Comparison of ENCODE assay signal across 11 cellular contexts in genomic region chr14:33986804-33987203, GRCh38. TPM values are rescaled to one million over a fixed set of nuclear protein-coding genes. Genes with fewer than 3 reads are reported as not detected.
A peak's percentile ranks its signal among the peaks of the same experiment; 100 is the strongest.
DNase-seq lines count a peak whose midpoint lies in the region; ATAC-seq and TF ChIP-seq lines count a peak whose summit lies in the region.
"Had no signal": no experiment of that assay in that cellular context is flagged by ENCODE, and none has a peak within 500 bp of the region (broad histone marks: within the 10 kb centered on the region; RNA-seq: fewer than 3 reads in every experiment).

No MANE protein-coding gene starts in this region.

- peaks cover 6% of the 10 kb centered on the region for H3K9me3 ChIP-seq in WERI-Rb-1 (ENCODE audit: severe bottlenecking)
- H3K9me3 ChIP-seq: pancreas had no signal

- H3K27ac ChIP-seq in WERI-Rb-1: no peak overlapping the region
- H3K27ac ChIP-seq: pancreas had no signal

- H3K4me3 ChIP-seq in astrocyte of the cerebellum (ENCODE audit: low read depth, low read length) (no peak overlapping the region), WERI-Rb-1 (ENCODE audit: low read depth, low read length) (no peak overlapping the region)
- H3K4me3 ChIP-seq: pancreas had no signal

- no peaks in the 10 kb centered on the region for H3K27me3 ChIP-seq in WERI-Rb-1 (ENCODE audit: insufficient read depth, low read depth, severe bottlenecking)
- H3K27me3 ChIP-seq: pancreas had no signal

- ATAC-seq in GM18519 (IDR thresholded peaks at IDR 0.05; ENCODE audit: low FRiP score, unreplicated experiment): no peak
- ATAC-seq in GM21737 (IDR thresholded peaks at IDR 0.05; ENCODE audit: unreplicated experiment): no peak

- TF ChIP-seq CTCF in AG09319 (IDR thresholded peaks at IDR 0.05; ENCODE audit: low read depth, low read length): no peak
- TF ChIP-seq CTCF in astrocyte of the cerebellum (IDR thresholded peaks at IDR 0.05; ENCODE audit: low read depth, low read length, missing control alignments): no peak
- TF ChIP-seq CTCF in WERI-Rb-1 (IDR thresholded peaks at IDR 0.05; ENCODE audit: low read depth, low read length): no peak

- in situ Hi-C loops in astrocyte of the cerebellum (cut with HindIII; ENCODE audit: low sequenced_read_pairs): no loop called here

- DNase-seq in AG09319 (ENCODE audit: extremely low read depth, low read depth): peak; percentile 14
- peak; percentile 55 for DNase-seq in HT-29 (ENCODE audit: low spot score)
- DNase-seq in astrocyte of the cerebellum (ENCODE audit: low read depth): peak; percentile 83
- peak; percentile 56 for DNase-seq in islet precursor cell
- no peak for DNase-seq in WERI-Rb-1
- DNase-seq in NCI-H69 (lab: John Stamatoyannopoulos, UW): no peak
- DNase-seq: activated CD4-positive, alpha-beta T cell treated with anti-CD3 and anti-CD28 coated beads, Interleukin-2, amount 10 ng/mL, durations not matched to agents 24 days and 14 days; OCI-M1; pancreas had no signal

- H3K36me3 ChIP-seq in WERI-Rb-1: no peaks in the 10 kb centered on the region
- H3K36me3 ChIP-seq: pancreas had no signal

RNA-seq across cellular contexts. Expression of gene EGLN3, which starts 35.9 kb away (rescaled TPM):
- total RNA-seq in HT-29 (2014; rRNA removed; shearing (Covaris generic)): 5.0 and 6.8 TPM in 2 replicates

Comparison
In these comparisons a context has a peak if more than half of its experiments do, and no peak if none do; other contexts are left out.
1. DNase-seq: peak in AG09319 (single experiment), HT-29 (single experiment), astrocyte of the cerebellum (single experiment) and islet precursor cell (single experiment); none in WERI-Rb-1 (single experiment) and NCI-H69 (single experiment).